Comparison of ENCODE assay signal across 25 cellular contexts in genomic region chr3:16380421-16380820, GRCh38.
A peak's percentile ranks its signal among the peaks of the same experiment; 100 is the strongest.
DNase-seq lines count a peak whose midpoint lies in the region; ATAC-seq and TF ChIP-seq lines count a peak whose summit lies in the region.
"Had no signal": no experiment of that assay in that cellular context is flagged by ENCODE, and none has a peak within 500 bp of the region (broad histone marks: within the 10 kb centered on the region; RNA-seq: fewer than 3 reads in every experiment).

No MANE protein-coding gene starts in this region.

- H3K4me3 ChIP-seq in OCI-LY7 (ENCODE audit: low read depth, low read length, poor library complexity, severe bottlenecking) = peak overlapping the region; percentile 26
- H3K4me3 ChIP-seq: coronary artery, SK-N-MC had no signal

- no peak for DNase-seq in activated naive CD4-positive, alpha-beta T cell treated with Interleukin-2 at 50 U/mL for 16 hours
- DNase-seq in OCI-LY7 (ENCODE audit: low spot score) (peak; percentile 61), NCI-H128 (lab: John Stamatoyannopoulos, UW; ENCODE audit: unreplicated experiment) (no peak), sciatic nerve (ENCODE audit: low spot score) (no peak)
- DNase-seq in activated naive CD8-positive, alpha-beta T cell treated with anti-CD3 and anti-CD28 coated beads, Interleukin-2, amount 50 U/mL, for 24 hours = no peak
- DNase-seq: amygdala; effector memory CD8-positive, alpha-beta T cell; foreskin keratinocyte; GOT3; left colon; NCI-H1105; NCI-H2029; NCI-H226; NCI-H774; occipital lobe; small intestine; stimulated activated CD4-positive, alpha-beta T cell treated with anti-CD3 and anti-CD28 coated beads, Interleukin-1b, Interleukin-23, amount 100 ng/mL, for 48 hours; T1000 had no signal

- peaks cover 33% of the 10 kb centered on the region for H3K36me3 Mint-ChIP-seq in activated naive CD4-positive, alpha-beta T cell treated with anti-CD3 and anti-CD28 coated beads, Interleukin-2, amount 50 U/mL, for 24 hours
- H3K36me3 Mint-ChIP-seq in activated naive CD8-positive, alpha-beta T cell treated with anti-CD3 and anti-CD28 coated beads, Interleukin-2, amount 50 U/mL, for 24 hours (ENCODE audit: low read depth) = peaks cover 89% of the 10 kb centered on the region

- no peak overlapping the region for H3K4me3 Mint-ChIP-seq in activated naive CD4-positive, alpha-beta T cell treated with anti-CD3 and anti-CD28 coated beads, Interleukin-2, amount 50 U/mL, for 24 hours
- H3K4me3 Mint-ChIP-seq in activated naive CD8-positive, alpha-beta T cell treated with anti-CD3 and anti-CD28 coated beads, Interleukin-2, amount 50 U/mL, for 24 hours = no peak overlapping the region
- H3K4me3 Mint-ChIP-seq: effector memory CD8-positive, alpha-beta T cell; IgD-negative memory B cell; memory B cell had no signal

- peak overlapping the region; percentile 71 for H3K4me2 ChIP-seq in OCI-LY7 (ENCODE audit: low read length)

- H3K4me1 ChIP-seq in OCI-LY7 (ENCODE audit: insufficient read depth, low read length, poor library complexity, severe bottlenecking) = peaks cover 81% of the 10 kb centered on the region
- H3K4me1 ChIP-seq: foreskin keratinocyte had no signal

- CTCF ChIA-PET in OCI-LY7 (lab: Charles Lee; ENCODE audit: unreplicated experiment) = interaction anchor here (0.6 kb wide), 1 partner anchor 116 kb away, joined by 3 read pairs; no protein-coding TSS in a partner anchor

- H2AFZ ChIP-seq in OCI-LY7 (ENCODE audit: low read length) = no peak overlapping the region

- no TSS peak for BruUV-seq in OCI-LY7 (replicated peaks; lab: Mats Ljungman, UMichigan)

- ATAC-seq in activated naive CD8-positive, alpha-beta T cell treated with anti-CD3 and anti-CD28 coated beads, Interleukin-2, amount 50 U/mL, for 24 hours = no peak
- ATAC-seq in GM18511 (IDR thresholded peaks at IDR 0.05; ENCODE audit: unreplicated experiment) (no peak), sciatic nerve (no peak)
- ATAC-seq: effector memory CD8-positive, alpha-beta T cell; esophagus mucosa; foreskin keratinocyte; left colon had no signal

- no peaks in the 10 kb centered on the region for H3K9me3 ChIP-seq in OCI-LY7 (ENCODE audit: low read length)

- peaks cover 83% of the 10 kb centered on the region for H3K4me1 Mint-ChIP-seq in activated naive CD4-positive, alpha-beta T cell treated with anti-CD3 and anti-CD28 coated beads, Interleukin-2, amount 50 U/mL, for 24 hours
- peaks cover 85% of the 10 kb centered on the region for H3K4me1 Mint-ChIP-seq in activated naive CD8-positive, alpha-beta T cell treated with anti-CD3 and anti-CD28 coated beads, Interleukin-2, amount 50 U/mL, for 24 hours

- no peaks in the 10 kb centered on the region for H3K27me3 Mint-ChIP-seq in activated naive CD4-positive, alpha-beta T cell treated with anti-CD3 and anti-CD28 coated beads, Interleukin-2, amount 50 U/mL, for 24 hours
- no peaks in the 10 kb centered on the region for H3K27me3 Mint-ChIP-seq in activated naive CD8-positive, alpha-beta T cell treated with anti-CD3 and anti-CD28 coated beads, Interleukin-2, amount 50 U/mL, for 24 hours
- H3K27me3 Mint-ChIP-seq: effector memory CD8-positive, alpha-beta T cell had no signal

- peak overlapping the region; percentile 99 for H3K27ac ChIP-seq in OCI-LY7 (ENCODE audit: low read depth, low read length, poor library complexity, severe bottlenecking)
- H3K27ac ChIP-seq: coronary artery, foreskin keratinocyte, SK-N-MC had no signal

- POLR2A ChIA-PET in OCI-LY7 (lab: Charles Lee) = interaction anchor here (1.0 to 3.2 kb wide), 6 partner anchors 40 to 136 kb away, joined by 3 to 13 read pairs (median 5); no protein-coding TSS in a partner anchor

- H3K36me3 ChIP-seq in OCI-LY7 (ENCODE audit: insufficient read depth, low read length) = peaks cover 85% of the 10 kb centered on the region

- H3K9me2 ChIP-seq in OCI-LY7 (ENCODE audit: insufficient read depth, low read length) = no peaks in the 10 kb centered on the region

- peaks cover 73% of the 10 kb centered on the region; the same call in 1 of the 2 replicates for H3K79me2 ChIP-seq in OCI-LY7 (ENCODE audit: insufficient read depth, low read depth, low read length)

- intact Hi-C loops in OCI-LY7 (cut with micrococcal nuclease; ENCODE audit: unreplicated experiment) = no loop called here
- intact Hi-C loops in sciatic nerve (cut with DNase I) = loop anchor here (10.0 kb wide), 1 partner anchor 134 kb away; the partner anchor contains the start of gene RFTN1

- peak overlapping the region; percentile 35 for H3K27ac Mint-ChIP-seq in activated naive CD4-positive, alpha-beta T cell treated with anti-CD3 and anti-CD28 coated beads, Interleukin-2, amount 50 U/mL, for 24 hours
- H3K27ac Mint-ChIP-seq in activated naive CD8-positive, alpha-beta T cell treated with anti-CD3 and anti-CD28 coated beads, Interleukin-2, amount 50 U/mL, for 24 hours = peak overlapping the region; percentile 29
- H3K27ac Mint-ChIP-seq: memory B cell had no signal

- TF ChIP-seq CTCF in OCI-LY7 (conservative IDR thresholded peaks at IDR 0.05; ENCODE audit: low read length) = no peak

- no peaks in the 10 kb centered on the region for H4K20me1 ChIP-seq in OCI-LY7 (ENCODE audit: insufficient read depth, low read length)

- H3K9me3 Mint-ChIP-seq in activated naive CD4-positive, alpha-beta T cell treated with anti-CD3 and anti-CD28 coated beads, Interleukin-2, amount 50 U/mL, for 24 hours = peaks cover 10% of the 10 kb centered on the region
- peaks cover 9% of the 10 kb centered on the region for H3K9me3 Mint-ChIP-seq in activated naive CD8-positive, alpha-beta T cell treated with anti-CD3 and anti-CD28 coated beads, Interleukin-2, amount 50 U/mL, for 24 hours
- H3K9me3 Mint-ChIP-seq: effector memory CD8-positive, alpha-beta T cell; memory B cell had no signal
